In genomic region chr6:91708534-91708933, GRCh38 we compare ENCODE assay signal across 28 cellular contexts.
DNase-seq lines count a peak whose midpoint lies in the region; ATAC-seq and TF ChIP-seq lines count a peak whose summit lies in the region.
"Had no signal": no experiment of that assay in that cellular context is flagged by ENCODE, and none has a peak within 500 bp of the region (broad histone marks: within the 10 kb centered on the region; RNA-seq: fewer than 3 reads in every experiment).

No MANE protein-coding gene starts in this region.

- TF ChIP-seq CTCF in RWPE2 (IDR thresholded peaks at IDR 0.05; ENCODE audit: poor library complexity, severe bottlenecking) (no peak), foreskin keratinocyte (conservative IDR thresholded peaks at IDR 0.05) (no peak), GM20000 (IDR thresholded peaks at IDR 0.05; ENCODE audit: extremely low read depth, missing control alignments) (no peak)

- H3K27ac ChIP-seq in RWPE2 (ENCODE audit: poor library complexity, severe bottlenecking) = no peak overlapping the region
- H3K27ac ChIP-seq in foreskin keratinocyte = no peak overlapping the region
- H3K27ac ChIP-seq: A549, HL-60, KMS-11, RWPE1 had no signal

- H3K27me3 ChIP-seq in RWPE2 (ENCODE audit: insufficient read depth, poor library complexity, severe bottlenecking) (no peaks in the 10 kb centered on the region), foreskin keratinocyte (no peaks in the 10 kb centered on the region)

- no peaks in the 10 kb centered on the region for H3K9me3 ChIP-seq in RWPE2 (ENCODE audit: severe bottlenecking)
- H3K9me3 ChIP-seq: A549 had no signal

- H3K4me3 ChIP-seq in RWPE2 (ENCODE audit: severe bottlenecking) = no peak overlapping the region
- H3K4me3 ChIP-seq: A549, GM12878 had no signal

- H3K4me1 ChIP-seq in RWPE2 (ENCODE audit: insufficient read depth, poor library complexity, severe bottlenecking) = peaks cover 11% of the 10 kb centered on the region
- H3K4me1 ChIP-seq in foreskin keratinocyte = no peaks in the 10 kb centered on the region
- H3K4me1 ChIP-seq: A549 had no signal

- H3K36me3 ChIP-seq in RWPE2 (ENCODE audit: low read depth) = no peaks in the 10 kb centered on the region

- ATAC-seq in RWPE2 (ENCODE audit: low read depth) = 0 out of 3 replicates have a peak, but pooled peaks have one; percentile 46
- peak; percentile 77 for ATAC-seq in foreskin keratinocyte
- no peak for ATAC-seq in GM19452 (IDR thresholded peaks at IDR 0.05; ENCODE audit: unreplicated experiment)
- ATAC-seq: A549, GM12878 had no signal

- DNase-seq in LHCN-M2 (ENCODE audit: low read depth) (peak; percentile 61), RWPE2 (ENCODE audit: low spot score) (no peak), foreskin keratinocyte (peak in 1 of 2 donors; percentile 21), renal cortical epithelial cell (ENCODE audit: low read depth) (peak; percentile 66), NCI-H446 (lab: John Stamatoyannopoulos, UW) (no peak), GM20000 (ENCODE audit: low spot score) (no peak)
- DNase-seq: AML-193; C1 segment of cervical spinal cord; CD4-positive, alpha-beta memory T cell; COR-L47; DMS79; EL; GDM1; HCEC 1CT; NCI-H1092; NCI-H1417 treated with DMSO at 0.1 percent for 48 hours; NCI-H187 treated with DMSO at 0.1 percent for 48 hours; NCI-H446 treated with DMSO at 0.1 percent for 48 hours; NCI-H526; NCI-H82; NK-92 treated with Interleukin-12 subunit alpha and Interleukin-12 subunit beta, amount 100 ng/mL, for 24 hours; SHP77 treated with DMSO at 0.1 percent for 48 hours had no signal

Comparison
In these comparisons a context has a peak if more than half of its experiments do, and no peak if none do; other contexts are left out.
1. DNase-seq: peak in LHCN-M2 (single experiment) and renal cortical epithelial cell (single experiment); none in RWPE2 (single experiment), NCI-H446 (0 of 2) and GM20000 (single experiment).